Comparison of ENCODE assay signal across 21 cellular contexts in the genomic region with DNA sequence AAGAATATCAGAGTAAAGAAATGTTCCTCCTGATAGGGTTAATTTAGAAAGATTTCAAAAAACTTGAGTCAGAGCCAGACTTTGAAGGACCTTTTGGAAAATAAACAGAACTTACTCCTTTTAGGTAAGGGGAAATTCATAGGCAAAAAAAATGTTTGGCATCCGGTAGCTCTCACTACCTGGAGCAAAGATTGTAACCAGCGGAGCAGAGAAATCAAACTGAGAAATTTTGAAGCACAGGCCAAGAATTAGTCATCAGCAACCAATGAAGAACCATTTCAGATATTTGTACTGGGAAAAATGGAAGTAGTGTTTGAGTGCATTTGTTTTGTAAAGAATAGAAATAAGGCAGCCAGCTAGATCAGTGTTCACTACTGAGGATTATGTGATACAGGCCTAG.
A peak's percentile ranks its signal among the peaks of the same experiment; 100 is the strongest.
DNase-seq lines count a peak whose midpoint lies in the region; ATAC-seq and TF ChIP-seq lines count a peak whose summit lies in the region.
"Had no signal": no experiment of that assay in that cellular context is flagged by ENCODE, and none has a peak within 500 bp of the region (broad histone marks: within the 10 kb centered on the region; RNA-seq: fewer than 3 reads in every experiment).

No MANE protein-coding gene starts in this region.

- H3K4me1 ChIP-seq in mammary epithelial cell (ENCODE audit: insufficient read depth, low read length) (no peaks in the 10 kb centered on the region), Caco-2 (0 out of 2 replicates have a peak, but pooled peaks cover 7% of the 10 kb centered on the region)
- H3K4me1 ChIP-seq: SJSA1 had no signal

- H3K9me3 Mint-ChIP-seq in MCF 10A (ENCODE audit: unreplicated experiment) (no peaks in the 10 kb centered on the region), Caco-2 (ENCODE audit: unreplicated experiment) (no peaks in the 10 kb centered on the region)
- H3K9me3 Mint-ChIP-seq in naive thymus-derived CD8-positive, alpha-beta T cell = peaks cover 0 to 4% (median 0%) of the 10 kb centered on the region in 9 donors
- H3K9me3 Mint-ChIP-seq: memory B cell had no signal

- H3K27me3 ChIP-seq in mammary epithelial cell (ENCODE audit: insufficient read depth, low read length) (no peaks in the 10 kb centered on the region), Caco-2 (replicated peaks; ENCODE audit: control insufficient read depth, insufficient read depth, low read length) (no peaks in the 10 kb centered on the region)
- H3K27me3 ChIP-seq: brain microvascular endothelial cell, esophagus squamous epithelium, SJSA1 had no signal

- DNase-seq in mammary epithelial cell = no peak
- no peak for DNase-seq in MCF 10A (ENCODE audit: unreplicated experiment)
- peak; percentile 21 for DNase-seq in choroid plexus epithelial cell (ENCODE audit: low read depth)
- no peak for DNase-seq in naive thymus-derived CD8-positive, alpha-beta T cell
- no peak for DNase-seq in iPS-NIHi7 (ENCODE audit: extremely low spot score)
- DNase-seq in HEK293T (ENCODE audit: extremely low spot score) = no peak
- DNase-seq in Caco-2 = no peak
- DNase-seq: activated CD4-positive, alpha-beta T cell treated with anti-CD3 and anti-CD28 coated beads for 48 hours; brain microvascular endothelial cell; C1 segment of cervical spinal cord; endodermal cell; esophagus squamous epithelium; hippocampal formation; NCI-H1048; NCI-H1930; occipital lobe had no signal

- no peak overlapping the region for H3K4me3 Mint-ChIP-seq in MCF 10A (ENCODE audit: unreplicated experiment)
- H3K4me3 Mint-ChIP-seq in naive thymus-derived CD8-positive, alpha-beta T cell = peak overlapping the region in 2 of 10 donors; percentile 30
- H3K4me3 Mint-ChIP-seq in Caco-2 (ENCODE audit: unreplicated experiment) = no peak overlapping the region
- H3K4me3 Mint-ChIP-seq: endodermal cell, memory B cell had no signal

- no peak overlapping the region for H3K9ac ChIP-seq in mammary epithelial cell (ENCODE audit: insufficient read depth, low read length)

- H3K4me2 ChIP-seq in mammary epithelial cell (ENCODE audit: insufficient read depth, low read depth, low read length) = no peak overlapping the region

- in situ Hi-C loops in mammary epithelial cell (cut with MboI; ENCODE audit: low sequenced_read_pairs in 2 of 2) = no loop called here

- no peaks in the 10 kb centered on the region for H3K79me2 ChIP-seq in mammary epithelial cell (ENCODE audit: insufficient read depth, low read length)

- BruUV-seq in mammary epithelial cell (replicated peaks; lab: Mats Ljungman, UMichigan) (no TSS peak), MCF 10A (replicated peaks; lab: Mats Ljungman, UMichigan) (no TSS peak), Caco-2 (replicated peaks; lab: Mats Ljungman, UMichigan) (no TSS peak)

- H3K27ac ChIP-seq in mammary epithelial cell (ENCODE audit: insufficient read depth, low read depth, low read length) = no peak overlapping the region
- H3K27ac ChIP-seq: brain microvascular endothelial cell, SJSA1, skin epidermis had no signal

- POLR2A ChIA-PET in MCF 10A (lab: Yijun Ruan, JAX) = interaction anchor here (1.3 kb wide), 1 partner anchor 11 kb away, joined by 3 read pairs; no protein-coding TSS in a partner anchor
- POLR2A ChIA-PET in naive thymus-derived CD8-positive, alpha-beta T cell (lab: Charles Lee) = interaction anchor here (0.6 to 1.1 kb wide), 3 partner anchors 8 to 196 kb away, joined by 3 to 5 read pairs (median 5); no protein-coding TSS in a partner anchor
- POLR2A ChIA-PET in HEK293T (lab: Yijun Ruan, JAX) = no interaction called here
- POLR2A ChIA-PET in Caco-2 (lab: Charles Lee) = no interaction called here

- H3K4me1 Mint-ChIP-seq in MCF 10A (ENCODE audit: insufficient read depth, unreplicated experiment) = peaks cover 5% of the 10 kb centered on the region
- peaks cover 22 to 73% (median 43%) of the 10 kb centered on the region in 4 donors for H3K4me1 Mint-ChIP-seq in naive thymus-derived CD8-positive, alpha-beta T cell
- H3K4me1 Mint-ChIP-seq in Caco-2 (ENCODE audit: low read depth, unreplicated experiment) = no peaks in the 10 kb centered on the region
- H3K4me1 Mint-ChIP-seq: endodermal cell had no signal

- H3K27me3 Mint-ChIP-seq in MCF 10A (ENCODE audit: insufficient read depth, unreplicated experiment) (no peaks in the 10 kb centered on the region), Caco-2 (ENCODE audit: insufficient read depth, unreplicated experiment) (no peaks in the 10 kb centered on the region)
- no peaks in the 10 kb centered on the region for H3K27me3 Mint-ChIP-seq in naive thymus-derived CD8-positive, alpha-beta T cell
- H3K27me3 Mint-ChIP-seq: memory B cell had no signal

- H2AFZ ChIP-seq in mammary epithelial cell (ENCODE audit: low read depth, low read length) = peak overlapping the region; percentile 19

- H3K36me3 Mint-ChIP-seq in MCF 10A (ENCODE audit: insufficient read depth, unreplicated experiment) = peaks cover 12% of the 10 kb centered on the region
- H3K36me3 Mint-ChIP-seq in naive thymus-derived CD8-positive, alpha-beta T cell = peaks cover 12 to 67% (median 29%) of the 10 kb centered on the region in 3 donors
- H3K36me3 Mint-ChIP-seq in Caco-2 (ENCODE audit: insufficient read depth, unreplicated experiment) = peaks cover 10% of the 10 kb centered on the region

- H3K36me3 ChIP-seq in mammary epithelial cell (ENCODE audit: insufficient read depth, low read length) = no peaks in the 10 kb centered on the region
- 0 out of 2 replicates have a peak, but pooled peaks cover 1% of the 10 kb centered on the region for H3K36me3 ChIP-seq in Caco-2 (ENCODE audit: control insufficient read depth, insufficient read depth, low read length)
- H3K36me3 ChIP-seq: brain microvascular endothelial cell, SJSA1 had no signal

- TF ChIP-seq CTCF in mammary epithelial cell (conservative IDR thresholded peaks at IDR 0.05 in 1 of 2, IDR thresholded peaks at IDR 0.05 in 1 of 2; ENCODE audit: extremely low read depth in 1 of 2, insufficient read depth in 1 of 2, low read depth in 1 of 2, low read length in 2 of 2) (no peak), MCF 10A (IDR thresholded peaks at IDR 0.05; ENCODE audit: unreplicated experiment) (no peak), choroid plexus epithelial cell (conservative IDR thresholded peaks at IDR 0.05; ENCODE audit: low read depth, low read length) (no peak), Caco-2 (IDR thresholded peaks at IDR 0.05; ENCODE audit: insufficient read depth in 1 of 2, low read depth in 1 of 2, low read length in 1 of 2, severe bottlenecking in 1 of 2, unreplicated experiment in 1 of 2) (no peak)

- H3K4me3 ChIP-seq in mammary epithelial cell (replicated peaks in 1 of 3; ENCODE audit: insufficient read depth in 1 of 3, low read depth in 2 of 3, low read length in 3 of 3) (no peak overlapping the region), choroid plexus epithelial cell (ENCODE audit: low read depth, low read length) (no peak overlapping the region), Caco-2 (ENCODE audit: low read depth, low read length) (no peak overlapping the region)
- H3K4me3 ChIP-seq: esophagus squamous epithelium, SJSA1, skin epidermis had no signal

- ATAC-seq in naive thymus-derived CD8-positive, alpha-beta T cell = no peak
- no peak for ATAC-seq in GM18511 (IDR thresholded peaks at IDR 0.05; ENCODE audit: unreplicated experiment)
- ATAC-seq: HCT116 had no signal

- H4K20me1 ChIP-seq in mammary epithelial cell (ENCODE audit: insufficient read depth, low read length) = no peaks in the 10 kb centered on the region

- intact Hi-C loops in mammary epithelial cell (cut with micrococcal nuclease) (no loop called here), MCF 10A (cut with micrococcal nuclease) (loop anchor here (10.0 kb wide), 1 partner anchor 116 kb away; a partner anchor contains a TSS), Caco-2 (cut with micrococcal nuclease; ENCODE audit: unreplicated experiment) (no loop called here)

- H3K27ac Mint-ChIP-seq in MCF 10A (ENCODE audit: low read depth, unreplicated experiment) (no peak overlapping the region), Caco-2 (ENCODE audit: unreplicated experiment) (no peak overlapping the region)
- peak overlapping the region in 9 of 10 donors; percentile 11 to 90 (median 47) for H3K27ac Mint-ChIP-seq in naive thymus-derived CD8-positive, alpha-beta T cell
- H3K27ac Mint-ChIP-seq: endodermal cell, memory B cell had no signal

- WGBS in mammary epithelial cell (ENCODE audit: low coverage, missing lambda C conversion rate) = 67% methylated on average over 2 of the region's 2 CpGs

- H3K9me3 ChIP-seq in mammary epithelial cell (replicated peaks; ENCODE audit: insufficient read depth, low read length) (no peaks in the 10 kb centered on the region), Caco-2 (no peaks in the 10 kb centered on the region)
- H3K9me3 ChIP-seq: esophagus squamous epithelium, SJSA1 had no signal

- CTCF ChIA-PET in mammary epithelial cell (lab: Charles Lee; ENCODE audit: low non-redundant PET) = no interaction called here
- CTCF ChIA-PET in MCF 10A (lab: Yijun Ruan, JAX) = no interaction called here
- CTCF ChIA-PET in HEK293T (lab: Yijun Ruan, JAX) = no interaction called here
- CTCF ChIA-PET in Caco-2 (lab: Charles Lee) = no interaction called here

- dilution Hi-C loops in mammary epithelial cell (cut with HindIII; ENCODE audit: low sequenced_read_pairs) = no loop called here

TF ChIP-seq in HEK293T, 16 proteins besides CTCF, POLR2A, EP300 and RAD21:
- TF ChIP-seq LEF1 (IDR thresholded peaks at IDR 0.05; ENCODE audit: borderline replicate concordance) (no peak), SUZ12 (IDR thresholded peaks at IDR 0.05) (no peak), NFRKB (IDR thresholded peaks at IDR 0.05) (no peak), FOXM1 (IDR thresholded peaks at IDR 0.05; ENCODE audit: borderline replicate concordance) (no peak), SP1 (IDR thresholded peaks at IDR 0.05) (no peak), ARNT (IDR thresholded peaks at IDR 0.05) (no peak), BHLHE40 (IDR thresholded peaks at IDR 0.05; ENCODE audit: borderline replicate concordance) (no peak), HDGF (IDR thresholded peaks at IDR 0.05; ENCODE audit: borderline replicate concordance) (no peak), FOXA1 (IDR thresholded peaks at IDR 0.05) (no peak), TARDBP (IDR thresholded peaks at IDR 0.05) (no peak)

Comparison
In these comparisons a context has a peak if more than half of its experiments do, and no peak if none do; other contexts are left out.
1. H3K27ac Mint-ChIP-seq: peak in naive thymus-derived CD8-positive, alpha-beta T cell (9 of 10); none in MCF 10A (single experiment) and Caco-2 (single experiment).
2. POLR2A ChIA-PET loops: an anchor here in MCF 10A (1.3 kb wide) and naive thymus-derived CD8-positive, alpha-beta T cell (0.6 to 1.1 kb wide); none called in HEK293T and Caco-2.